Comparison of ENCODE assay signal across 16 cellular contexts in genomic region chr22:32562916-32563315, GRCh38.
"Had no signal": no experiment of that assay in that cellular context is flagged by ENCODE, and none has a peak within 500 bp of the region (broad histone marks: within the 10 kb centered on the region; RNA-seq: fewer than 3 reads in every experiment).

No MANE protein-coding gene starts in this region.

- H3K4me3 ChIP-seq: prostate gland, sigmoid colon, thoracic aorta had no signal

- H3K9me3 ChIP-seq: prostate gland, sigmoid colon, thoracic aorta had no signal

- H3K27me3 ChIP-seq: sigmoid colon had no signal

- H3K27ac ChIP-seq: prostate gland, thoracic aorta had no signal

- H3K36me3 ChIP-seq: prostate gland, sigmoid colon, thoracic aorta had no signal

- DNase-seq: activated CD8-positive, alpha-beta memory T cell treated with anti-CD3 and anti-CD28 coated beads, Interleukin-2, amount 10 ng/mL, durations not matched to agents 7 days and 5 days; activated gamma-delta T cell treated with Interleukin-2 at 50 U/mL for 16 hours; activated naive CD8-positive, alpha-beta T cell treated with anti-CD3 and anti-CD28 coated beads, Interleukin-2, amount 10 ng/mL, durations not matched to agents 7 days and 5 days; activated T-cell treated with anti-CD3 and anti-CD28 coated beads, Interleukin-2, amount 50 U/mL, for 24 hours; aorta; hippocampal formation; kidney glomerular epithelial cell; natural killer cell; SHP77 treated with DMSO at 0.1 percent for 48 hours; stimulated activated CD4-positive, alpha-beta T cell treated with anti-CD3 and anti-CD28 coated beads, Interleukin-15, amount 100 ng/mL, for 24 hours; stimulated activated CD4-positive, alpha-beta T cell treated with anti-CD3 and anti-CD28 coated beads, Interleukin-4, amount 100 ng/mL, for 24 hours; T-helper 2 cell had no signal

- ATAC-seq: activated CD4-positive, CD25-positive, alpha-beta regulatory T cell treated with anti-CD3 and anti-CD28 coated beads, Interleukin-2, amount 50 U/mL, for 24 hours; activated CD8-positive, alpha-beta memory T cell treated with anti-CD3 and anti-CD28 coated beads, Interleukin-2, amount 10 ng/mL, durations not matched to agents 7 days and 5 days; natural killer cell had no signal

- H3K4me1 ChIP-seq: prostate gland had no signal
